16 cellular contexts compared by ENCODE assay signal in genomic region chr20:572752-573151, GRCh38. TPM values are rescaled to one million over a fixed set of nuclear protein-coding genes. Genes with fewer than 3 reads are reported as not detected.
"Had no signal": no experiment of that assay in that cellular context is flagged by ENCODE, and none has a peak within 500 bp of the region (broad histone marks: within the 10 kb centered on the region; RNA-seq: fewer than 3 reads in every experiment).

No MANE protein-coding gene starts in this region.

- H3K4me1 Mint-ChIP-seq: natural killer cell; stimulated activated effector memory CD8-positive, alpha-beta T cell treated with anti-CD3 and anti-CD28 coated beads, Interleukin-12 subunit alpha, Interleukin-12 subunit beta, amount 100 ng/mL, for 72 hours had no signal

- H3K4me1 ChIP-seq: foreskin keratinocyte, uterus had no signal

- H3K36me3 Mint-ChIP-seq: activated naive CD4-positive, alpha-beta T cell treated with anti-CD3 and anti-CD28 coated beads, Interleukin-2, amount 50 U/mL, for 72 hours; natural killer cell; stimulated activated effector memory CD8-positive, alpha-beta T cell treated with anti-CD3 and anti-CD28 coated beads, Interleukin-12 subunit alpha, Interleukin-12 subunit beta, amount 100 ng/mL, for 72 hours had no signal

- DNase-seq: activated CD4-positive, alpha-beta T cell treated with anti-CD3 and anti-CD28 coated beads, Interleukin-2, amount 50 U/mL, for 48 hours; activated effector memory CD4-positive, alpha-beta T cell treated with Interleukin-2 at 50 U/mL for 16 hours; activated T-cell treated with anti-CD3 and anti-CD28 coated beads, Interleukin-2, amount 50 U/mL, for 24 hours; central memory CD4-positive, alpha-beta T cell; effector CD8-positive, alpha-beta T cell; foreskin keratinocyte; natural killer cell; stimulated activated CD4-positive, alpha-beta T cell treated with anti-CD3 and anti-CD28 coated beads, Interleukin-12 subunit alpha, Interleukin-12 subunit beta, amount 100 ng/mL, for 4 hours; stimulated activated CD4-positive, alpha-beta T cell treated with anti-CD3 and anti-CD28 coated beads, Interleukin-2, amount 100 ng/mL, for 24 hours; thyroid gland; uterus had no signal

- H3K4me3 Mint-ChIP-seq: activated T-cell treated with anti-CD3 and anti-CD28 coated beads, Interleukin-2, amount 50 U/mL, for 24 hours; natural killer cell; stimulated activated effector memory CD8-positive, alpha-beta T cell treated with anti-CD3 and anti-CD28 coated beads, Interleukin-12 subunit alpha, Interleukin-12 subunit beta, amount 100 ng/mL, for 72 hours had no signal

- H3K36me3 ChIP-seq: thyroid gland, uterus had no signal

- H3K9me3 ChIP-seq: thyroid gland, uterus had no signal

- H3K27ac Mint-ChIP-seq: activated T-cell treated with anti-CD3 and anti-CD28 coated beads, Interleukin-2, amount 50 U/mL, for 24 hours; natural killer cell; stimulated activated effector memory CD8-positive, alpha-beta T cell treated with anti-CD3 and anti-CD28 coated beads, Interleukin-12 subunit alpha, Interleukin-12 subunit beta, amount 100 ng/mL, for 72 hours had no signal

- H3K4me3 ChIP-seq: thyroid gland, uterus had no signal

- H3K27me3 ChIP-seq: thyroid gland, uterus had no signal

- ATAC-seq: activated naive CD4-positive, alpha-beta T cell treated with anti-CD3 and anti-CD28 coated beads, Interleukin-2, amount 50 U/mL, for 72 hours; foreskin keratinocyte; natural killer cell; stimulated activated effector memory CD8-positive, alpha-beta T cell treated with anti-CD3 and anti-CD28 coated beads, Interleukin-12 subunit alpha, Interleukin-12 subunit beta, amount 100 ng/mL, for 72 hours had no signal

- H3K9me3 Mint-ChIP-seq: activated naive CD4-positive, alpha-beta T cell treated with anti-CD3 and anti-CD28 coated beads, Interleukin-2, amount 50 U/mL, for 72 hours; activated T-cell treated with anti-CD3 and anti-CD28 coated beads, Interleukin-2, amount 50 U/mL, for 24 hours; natural killer cell; stimulated activated effector memory CD8-positive, alpha-beta T cell treated with anti-CD3 and anti-CD28 coated beads, Interleukin-12 subunit alpha, Interleukin-12 subunit beta, amount 100 ng/mL, for 72 hours had no signal

- H3K27ac ChIP-seq: coronary artery, foreskin keratinocyte, thyroid gland had no signal

RNA-seq across cellular contexts. Expression of gene TCF15, which starts 37.4 kb away (rescaled TPM):
- total RNA-seq: foreskin keratinocyte; osteoblast; T-helper 1 cell treated with Interleukin-12 subunit alpha and Interleukin-12 subunit beta and Interleukin-4 antibody, amounts not matched to agents 30 ng/mL and 1 ng/mL, for 36 hours had no signal
